1 cellular context compared by ENCODE assay signal in genomic region chr11:35337136-35337918, GRCh38.
TF ChIP-seq lines count a peak whose summit lies in the region.

No MANE protein-coding gene starts in this region.

TF ChIP-seq in HepG2, 621 proteins besides CTCF, POLR2A, EP300 and RAD21 (continued from another document and continues in another):
- no peak for TF ChIP-seq ZNF407 (CRISPR knock-in tag; IDR thresholded peaks at IDR 0.05; ENCODE audit: not compliant biosample characterization)
- no peak for TF ChIP-seq MLXIP (CRISPR knock-in tag; IDR thresholded peaks at IDR 0.05; ENCODE audit: borderline replicate concordance)
- no peak for TF ChIP-seq ZBTB25 (CRISPR knock-in tag; IDR thresholded peaks at IDR 0.05)
- no peak for TF ChIP-seq THRA (CRISPR knock-in tag; IDR thresholded peaks at IDR 0.05; ENCODE audit: borderline replicate concordance)
- TF ChIP-seq ZNF557 (CRISPR knock-in tag; IDR thresholded peaks at IDR 0.05), result no peak
- TF ChIP-seq SMAD9 (CRISPR knock-in tag; IDR thresholded peaks at IDR 0.05), result no peak
- no peak for TF ChIP-seq KIAA2018 (CRISPR knock-in tag; IDR thresholded peaks at IDR 0.05; ENCODE audit: borderline replicate concordance)
- no peak for TF ChIP-seq DR1 (CRISPR knock-in tag; IDR thresholded peaks at IDR 0.05)
- TF ChIP-seq ZNF33B (CRISPR knock-in tag; IDR thresholded peaks at IDR 0.05), result no peak
- no peak for TF ChIP-seq KLF9 (CRISPR knock-in tag; IDR thresholded peaks at IDR 0.05; ENCODE audit: low read depth)
- TF ChIP-seq SYNCRIP (IDR thresholded peaks at IDR 0.05; ENCODE audit: insufficient read depth, low read depth, low read length), result no peak
- no peak; the same call in none of the 2 replicates for TF ChIP-seq JUN (CRISPR knock-in tag; IDR thresholded peaks at IDR 0.05)
- no peak for TF ChIP-seq ZNF337 (CRISPR knock-in tag; IDR thresholded peaks at IDR 0.05; ENCODE audit: borderline replicate concordance, low read depth)
- no peak for TF ChIP-seq BCL3 (CRISPR knock-in tag; IDR thresholded peaks at IDR 0.05)
- peak; percentile 70; the same call in 1 of the 2 replicates for TF ChIP-seq JUNB (CRISPR knock-in tag; IDR thresholded peaks at IDR 0.05; ENCODE audit: borderline replicate concordance)
- no peak for TF ChIP-seq MEF2D (CRISPR knock-in tag; IDR thresholded peaks at IDR 0.05)
- no peak for TF ChIP-seq ZNF580 (CRISPR knock-in tag; IDR thresholded peaks at IDR 0.05; ENCODE audit: borderline replicate concordance, low read depth)
- TF ChIP-seq IKZF4 (CRISPR knock-in tag; IDR thresholded peaks at IDR 0.05; ENCODE audit: borderline replicate concordance, low read depth, not compliant biosample characterization), result no peak
- TF ChIP-seq DPF2 (CRISPR knock-in tag; IDR thresholded peaks at IDR 0.05; ENCODE audit: borderline replicate concordance, low read depth), result no peak
- TF ChIP-seq FOXJ3 (CRISPR knock-in tag; IDR thresholded peaks at IDR 0.05; ENCODE audit: borderline replicate concordance), result no peak
